Comparison of ENCODE assay signal across 1 cellular context in genomic region chr12:92134638-92135274, GRCh38.
A peak's percentile ranks its signal among the peaks of the same experiment; 100 is the strongest.
TF ChIP-seq lines count a peak whose summit lies in the region.

No MANE protein-coding gene starts in this region.

TF ChIP-seq in HCT116, 20 proteins besides CTCF, POLR2A, EP300 and RAD21 (continued from another document):
- no peak for TF ChIP-seq REST (IDR thresholded peaks at IDR 0.05; ENCODE audit: low read depth)
- peak; percentile 56 for TF ChIP-seq SP1 (IDR thresholded peaks at IDR 0.05; ENCODE audit: low read depth)
- TF ChIP-seq SRF (IDR thresholded peaks at IDR 0.05; ENCODE audit: low read depth), result 0 out of 2 replicates have a peak, but pooled peaks have one; percentile 21
